8 cellular contexts compared by ENCODE assay signal in the genomic region with DNA sequence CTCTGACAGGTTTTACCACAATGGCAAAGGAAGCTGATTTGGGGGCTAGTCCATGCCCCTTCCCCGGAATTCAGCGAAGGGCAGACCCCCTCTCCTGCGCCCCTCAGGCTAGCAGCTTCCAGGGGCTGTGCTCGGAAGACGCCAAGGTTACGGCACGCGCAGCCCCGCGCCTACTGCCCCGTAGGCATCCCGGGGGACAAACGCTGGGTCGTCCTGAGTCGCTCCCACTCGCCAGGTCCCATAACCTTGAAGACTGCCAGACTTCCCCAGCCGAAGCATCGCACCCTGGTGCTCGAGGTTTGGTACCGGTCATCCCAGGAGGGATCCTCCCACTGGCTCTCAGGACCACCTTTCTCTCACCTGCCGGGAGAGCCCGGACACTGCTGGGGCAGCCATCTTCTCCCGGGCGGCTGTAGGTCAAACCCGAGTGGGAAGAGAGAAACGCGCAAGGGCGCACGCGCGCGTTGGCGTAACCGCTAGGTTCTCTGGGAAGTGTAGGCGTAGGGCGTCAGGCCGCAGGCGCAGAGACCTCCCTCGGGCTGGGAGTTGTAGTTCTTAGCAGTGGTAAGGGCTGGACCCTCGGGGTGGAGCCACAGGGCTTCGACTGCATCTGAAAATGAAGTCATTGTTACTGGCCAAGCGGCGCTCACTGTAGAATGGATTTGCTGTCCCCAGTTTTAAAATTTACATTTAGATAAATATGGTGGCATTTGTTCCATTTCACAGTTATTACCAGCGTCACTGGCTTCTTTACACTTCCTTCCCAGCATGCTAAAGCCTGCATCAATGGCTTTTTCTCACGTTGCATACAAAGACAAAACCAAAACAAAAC. TPM values are rescaled to one million over a fixed set of nuclear protein-coding genes. Genes with fewer than 3 reads are reported as not detected.
DNase-seq lines count a peak whose midpoint lies in the region; ATAC-seq, FAIRE-seq and TF ChIP-seq lines count a peak whose summit lies in the region.

Gene ATP5PO (minus strand): TSS at position 437 of the 832 bp plus-strand sequence. CDS start 41 bp downstream, at position 396.

- H3K27ac ChIP-seq in pancreas (peak within 1 kb of the TSS in 3 of 4 donors; percentile 44 to 65 (median 51)), tibial artery (peak within 1 kb of the TSS; percentile 85 to 88)

- peak within 1 kb of the TSS; percentile 99 for H3K9ac ChIP-seq in adipocyte (ENCODE audit: low read length)

- H3K9me3 ChIP-seq in adipocyte (ENCODE audit: control insufficient read depth, low read length) = no peaks in the 10 kb centered on the region
- no peaks in the 10 kb centered on the region for H3K9me3 ChIP-seq in pancreas
- H3K9me3 ChIP-seq in tibial artery = no peaks in the 10 kb centered on the region

- intact Hi-C loops in Right ventricle myocardium superior (cut with DNase I) = loop anchor here (10.0 kb wide), 1 partner anchor 699 kb away; the partner anchor contains the start of gene RCAN1
- intact Hi-C loops in pancreas (cut with DNase I) = no loop called here
- intact Hi-C loops in tibial artery (cut with DNase I; ENCODE audit: low total_unique reads) = loop anchor here (10.0 kb wide), 2 partner anchors 419 to 709 kb away; no protein-coding TSS in a partner anchor

- H3K4me3 ChIP-seq in GM12875 (ENCODE audit: low read depth, low read length) (peak within 1 kb of the TSS; percentile 73), adipocyte (ENCODE audit: low read length) (peak within 1 kb of the TSS; percentile 100), pancreas (peak within 1 kb of the TSS; percentile 61 to 83 (median 73)), tibial artery (peak within 1 kb of the TSS; percentile 77 to 78)

- DNase-seq in NCI-H1436 (lab: John Stamatoyannopoulos, UW) = peak; percentile 95
- peak; percentile 91 for DNase-seq in T follicular helper cell (ENCODE audit: low read depth)
- peak; percentile 99 for DNase-seq in adipocyte (ENCODE audit: low read depth)
- DNase-seq in Right ventricle myocardium superior = peak; percentile 100
- DNase-seq in pancreas = peak; percentile 96 to 100 (median 97)
- peak; percentile 97 to 98 for DNase-seq in tibial artery

- no peaks in the 10 kb centered on the region for H3K27me3 ChIP-seq in adipocyte (replicated peaks; ENCODE audit: control insufficient read depth, insufficient read depth, low read length)
- H3K27me3 ChIP-seq in pancreas = no peaks in the 10 kb centered on the region
- no peaks in the 10 kb centered on the region for H3K27me3 ChIP-seq in tibial artery

- peak; percentile 63 for FAIRE-seq in pancreas (lab: Jason Lieb, UNC)

- H3K36me3 ChIP-seq in adipocyte (ENCODE audit: control insufficient read depth, insufficient read depth, low read length, severe bottlenecking) = peaks cover 31% of the 10 kb centered on the region
- peaks cover 0 to 7% (median 0%) of the 10 kb centered on the region in 3 donors for H3K36me3 ChIP-seq in pancreas
- H3K36me3 ChIP-seq in tibial artery = peaks cover 18 to 25% (median 19%) of the 10 kb centered on the region in 3 donors

- WGBS in pancreas, 2 donors = 0 to 1% methylated on average over 45 of the region's 45 CpGs

- ATAC-seq in HG02798 (IDR thresholded peaks at IDR 0.05; ENCODE audit: poor library complexity, unreplicated experiment) = peak; percentile 99
- ATAC-seq in Right ventricle myocardium superior (ENCODE audit: poor library complexity) = peak; percentile 98
- peak; percentile 99 to 100 (median 100) for ATAC-seq in pancreas

- TF ChIP-seq CTCF in GM12875 (IDR thresholded peaks at IDR 0.05; ENCODE audit: borderline replicate concordance, insufficient read depth, low read depth, low read length) (no peak), pancreas (IDR thresholded peaks at IDR 0.05) (no peak), tibial artery (IDR thresholded peaks at IDR 0.05) (peak in 1 of 2 experiments; percentile 8)

- H3K4me1 ChIP-seq in adipocyte (ENCODE audit: control insufficient read depth, insufficient read depth, low read length) (peaks cover 16% of the 10 kb centered on the region), pancreas (peaks cover 0 to 11% (median 7%) of the 10 kb centered on the region in 3 donors), tibial artery (peaks cover 0 to 21% (median 13%) of the 10 kb centered on the region in 4 donors)

RNA-seq across cellular contexts. Expression of gene ATP5PO, which starts in this region (rescaled TPM):
- total RNA-seq in Right ventricle myocardium superior = 835 TPM
- total RNA-seq in pancreas = 10 to 100 TPM; 52.0 to 82.4 (median 72.7) TPM
- 100 to 1,000 TPM; 113 to 124 TPM for polyA plus RNA-seq in pancreas

Comparison
In these comparisons a context has a peak if more than half of its experiments do, and no peak if none do; other contexts are left out.
1. Peak in every context shown above with its lines: DNase-seq, ATAC-seq, H3K4me3 ChIP-seq and H3K27ac ChIP-seq.
2. RNA of gene ATP5PO (total RNA-seq): 835 TPM in Right ventricle myocardium superior (single experiment); 52.0 to 82.4 TPM in pancreas; every median in the first group is over 10 times any median in the second.
3. intact Hi-C loops: an anchor here in Right ventricle myocardium superior (10.0 kb wide) and tibial artery (10.0 kb wide); none called in pancreas.